ENCODE assay signal across 16 cellular contexts in genomic region chr6:109306733-109307132, GRCh38.
A peak's percentile ranks its signal among the peaks of the same experiment; 100 is the strongest.
DNase-seq lines count a peak whose midpoint lies in the region; ATAC-seq, FAIRE-seq and TF ChIP-seq lines count a peak whose summit lies in the region.
"Had no signal": no experiment of that assay in that cellular context is flagged by ENCODE, and none has a peak within 500 bp of the region (broad histone marks: within the 10 kb centered on the region; RNA-seq: fewer than 3 reads in every experiment).

No MANE protein-coding gene starts in this region.

- H3K4me3 ChIP-seq in kidney (ENCODE audit: low read length in 2 of 2) = no peak overlapping the region

- peak; percentile 70 for DNase-seq in DMS53 (lab: John Stamatoyannopoulos, UW)
- DNase-seq in ELR (ENCODE audit: low read depth) = peak; percentile 8
- DNase-seq in RCC 7860 (ENCODE audit: low spot score) = peak; percentile 17
- no peak for DNase-seq in kidney
- no peak for DNase-seq in midbrain (lab: John Stamatoyannopoulos, UW)
- DNase-seq in NCI-H146 (lab: John Stamatoyannopoulos, UW) = no peak
- DNase-seq: CD8-positive, alpha-beta memory T cell; KG1; NCI-H1436 treated with DMSO at 0.1 percent for 48 hours; NCI-H2227 treated with DMSO at 0.1 percent for 48 hours; NCI-H526 treated with DMSO at 0.1 percent for 48 hours; PC-3; SK-N-SH had no signal

- H3K36me3 ChIP-seq in kidney (ENCODE audit: control insufficient read depth in 1 of 2, insufficient read depth in 2 of 2, low read length in 2 of 2) = no peaks in the 10 kb centered on the region

- FAIRE-seq in RCC 7860 (lab: Jason Lieb, UNC) = no peak
- FAIRE-seq in kidney (lab: Jason Lieb, UNC) = no peak
- FAIRE-seq: H54 had no signal

- intact Hi-C loops in kidney (cut with DNase I) = no loop called here

- H3K27ac ChIP-seq in kidney (ENCODE audit: low read depth in 2 of 2, low read length in 2 of 2) = peak overlapping the region; percentile 8 to 54

- TF ChIP-seq CTCF in kidney (IDR thresholded peaks at IDR 0.05; ENCODE audit: borderline replicate concordance, extremely low read depth, insufficient read depth) = no peak

- H3K9me3 ChIP-seq in kidney (ENCODE audit: control insufficient read depth in 1 of 2, low read length in 2 of 2) = no peaks in the 10 kb centered on the region
- H3K9me3 ChIP-seq: SK-N-SH had no signal

- H3K9ac ChIP-seq in kidney (ENCODE audit: low read length in 2 of 2) = no peak overlapping the region
- H3K9ac ChIP-seq: SK-N-SH had no signal

- H3K4me1 ChIP-seq in kidney (ENCODE audit: control insufficient read depth in 1 of 2, insufficient read depth in 1 of 2, low read depth in 1 of 2, low read length in 2 of 2) = peaks cover 7 to 15% of the 10 kb centered on the region in 2 donors

- no peak for ATAC-seq in GM21367 (IDR thresholded peaks at IDR 0.05; ENCODE audit: unreplicated experiment)
- ATAC-seq: PC-3, Right ventricle myocardium inferior had no signal

Comparison
In these comparisons a context has a peak if more than half of its experiments do, and no peak if none do; other contexts are left out.
1. DNase-seq: peak in DMS53 (single experiment), ELR (single experiment) and RCC 7860 (single experiment); none in kidney (single experiment), midbrain (single experiment) and NCI-H146 (single experiment).